ENCODE assay signal across 17 cellular contexts in genomic region chr2:85265304-85265703, GRCh38.
DNase-seq lines count a peak whose midpoint lies in the region; ATAC-seq and TF ChIP-seq lines count a peak whose summit lies in the region.
"Had no signal": no experiment of that assay in that cellular context is flagged by ENCODE, and none has a peak within 500 bp of the region (broad histone marks: within the 10 kb centered on the region; RNA-seq: fewer than 3 reads in every experiment).

No MANE protein-coding gene starts in this region.

- intact Hi-C loops in breast epithelium (cut with DNase I; ENCODE audit: low total_unique reads): no loop called here
- intact Hi-C loops in MCF 10A (cut with micrococcal nuclease): no loop called here
- intact Hi-C loops in left cardiac atrium (cut with DNase I): no loop called here
- intact Hi-C loops in vagina (cut with DNase I): no loop called here

- peak overlapping the region; percentile 17 to 45 for H3K27ac ChIP-seq in breast epithelium
- H3K27ac ChIP-seq in neuronal stem cell (replicated peaks; ENCODE audit: low read length): peak overlapping the region; percentile 15
- peak overlapping the region; percentile 33 for H3K27ac ChIP-seq in vagina

- no TSS peak for BruUV-seq in MCF 10A (replicated peaks; lab: Mats Ljungman, UMichigan)

- H3K36me3 ChIP-seq in breast epithelium (no peaks in the 10 kb centered on the region), neuronal stem cell (replicated peaks in 1 of 2; ENCODE audit: control insufficient read depth in 2 of 2, insufficient read depth in 2 of 2, low read length in 2 of 2) (peaks cover 0 to 3% of the 10 kb centered on the region in 2 donors), vagina (no peaks in the 10 kb centered on the region)

- H3K9me3 ChIP-seq in breast epithelium: no peaks in the 10 kb centered on the region
- no peaks in the 10 kb centered on the region for H3K9me3 ChIP-seq in neuronal stem cell (replicated peaks in 1 of 2; ENCODE audit: control insufficient read depth in 2 of 2, insufficient read depth in 1 of 2, low read depth in 1 of 2, low read length in 2 of 2)
- no peaks in the 10 kb centered on the region for H3K9me3 ChIP-seq in vagina

- H3K27me3 Mint-ChIP-seq in MCF 10A (ENCODE audit: insufficient read depth, unreplicated experiment): no peaks in the 10 kb centered on the region
- H3K27me3 Mint-ChIP-seq: activated CD8-positive, alpha-beta T cell treated with anti-CD3 and anti-CD28 coated beads for 36 hours; stimulated activated naive CD8-positive, alpha-beta T cell treated with anti-CD3 and anti-CD28 coated beads, Interleukin-15, Interleukin-2, amounts not matched to agents 100 ng/mL and 50 ng/mL, for 24 hours had no signal

- peak overlapping the region; percentile 78 for H3K18ac ChIP-seq in neuronal stem cell (ENCODE audit: low read length)

- H3K23ac ChIP-seq in neuronal stem cell (ENCODE audit: low read depth, low read length, poor library complexity): peak overlapping the region; percentile 59

- TF ChIP-seq CTCF in breast epithelium (IDR thresholded peaks at IDR 0.05): no peak
- TF ChIP-seq CTCF in MCF 10A (IDR thresholded peaks at IDR 0.05; ENCODE audit: unreplicated experiment): no peak
- no peak for TF ChIP-seq CTCF in vagina (IDR thresholded peaks at IDR 0.05)

- CTCF ChIA-PET in MCF 10A (lab: Yijun Ruan, JAX): interaction anchor here (0.5 to 12.6 kb wide), 18 partner anchors 8 to 204 kb away, joined by 3 to 175 read pairs (median 3); no protein-coding TSS in a partner anchor

- no peak overlapping the region for H3K9ac ChIP-seq in neuronal stem cell (ENCODE audit: low read depth, low read length, poor library complexity)

- H3K4me2 ChIP-seq in neuronal stem cell (ENCODE audit: insufficient read depth, low read length, poor library complexity, severe bottlenecking): no peak overlapping the region

- TF ChIP-seq POLR2A in breast epithelium (IDR thresholded peaks at IDR 0.05) (no peak), vagina (IDR thresholded peaks at IDR 0.05) (no peak), erythroblast (IDR thresholded peaks at IDR 0.05; ENCODE audit: low read length) (no peak)

- H4K91ac ChIP-seq in neuronal stem cell (ENCODE audit: low read depth, low read length, poor library complexity): no peak overlapping the region

- H3K4me1 ChIP-seq in breast epithelium: no peaks in the 10 kb centered on the region
- peaks cover 10 to 25% of the 10 kb centered on the region in 2 donors for H3K4me1 ChIP-seq in neuronal stem cell (ENCODE audit: control insufficient read depth in 2 of 2, insufficient read depth in 1 of 2, low read depth in 1 of 2, low read length in 2 of 2)
- peaks cover 40% of the 10 kb centered on the region for H3K4me1 ChIP-seq in vagina

- H3K36me3 Mint-ChIP-seq in MCF 10A (ENCODE audit: insufficient read depth, unreplicated experiment): no peaks in the 10 kb centered on the region

- H4K8ac ChIP-seq in neuronal stem cell (ENCODE audit: low read depth, low read length): no peak overlapping the region

- WGBS in neuronal stem cell (ENCODE audit: extremely low coverage in 2 of 2, insufficient read length in 2 of 2, insufficient replicate concordance in 1 of 2), 2 donors: no CpG with 5 or more reads among the region's 7 CpGs

- no peak overlapping the region for H2AFZ ChIP-seq in neuronal stem cell (ENCODE audit: low read length)

- no peak overlapping the region for H2BK12ac ChIP-seq in neuronal stem cell (ENCODE audit: low read length)

- H3K4ac ChIP-seq in neuronal stem cell (ENCODE audit: low read length): no peak overlapping the region

- DNase-seq in breast epithelium (ENCODE audit: low spot score in 2 of 2): no peak
- no peak for DNase-seq in MCF 10A (ENCODE audit: unreplicated experiment)
- peak; percentile 60 for DNase-seq in left cardiac atrium
- no peak for DNase-seq in neuronal stem cell (ENCODE audit: low spot score)
- DNase-seq in vagina (ENCODE audit: extremely low spot score in 2 of 2): no peak
- no peak for DNase-seq in erythroblast (lab: John Stamatoyannopoulos, UW)
- no peak for DNase-seq in GM19238 (ENCODE audit: insufficient read length, low spot score)
- DNase-seq: 8988T; activated CD8-positive, alpha-beta T cell treated with anti-CD3 and anti-CD28 coated beads for 36 hours; DND-41; Kasumi-1; NCI-H1436 treated with DMSO at 0.1 percent for 48 hours; NCI-H446 treated with DMSO at 0.1 percent for 48 hours; nephron progenitor cell had no signal

- H3K4me1 Mint-ChIP-seq in MCF 10A (ENCODE audit: insufficient read depth, unreplicated experiment): no peaks in the 10 kb centered on the region

- H3K4me3 Mint-ChIP-seq in MCF 10A (ENCODE audit: unreplicated experiment): no peak overlapping the region
- H3K4me3 Mint-ChIP-seq: activated CD8-positive, alpha-beta T cell treated with anti-CD3 and anti-CD28 coated beads for 36 hours; nephron progenitor cell; stimulated activated naive CD8-positive, alpha-beta T cell treated with anti-CD3 and anti-CD28 coated beads, Interleukin-15, Interleukin-2, amounts not matched to agents 100 ng/mL and 50 ng/mL, for 24 hours had no signal

- H2AK5ac ChIP-seq in neuronal stem cell (ENCODE audit: low read depth, low read length): no peak overlapping the region

- no peak overlapping the region for H2BK5ac ChIP-seq in neuronal stem cell (ENCODE audit: low read length)

- H3K9me3 Mint-ChIP-seq in MCF 10A (ENCODE audit: unreplicated experiment): no peaks in the 10 kb centered on the region
- H3K9me3 Mint-ChIP-seq: activated CD8-positive, alpha-beta T cell treated with anti-CD3 and anti-CD28 coated beads for 36 hours; nephron progenitor cell; stimulated activated naive CD8-positive, alpha-beta T cell treated with anti-CD3 and anti-CD28 coated beads, Interleukin-15, Interleukin-2, amounts not matched to agents 100 ng/mL and 50 ng/mL, for 24 hours had no signal

- H3K4me3 ChIP-seq in breast epithelium (no peak overlapping the region), neuronal stem cell (ENCODE audit: low read length in 2 of 2) (no peak overlapping the region), vagina (no peak overlapping the region)
- H3K4me3 ChIP-seq: skin epidermis had no signal

- no peak overlapping the region for H2BK15ac ChIP-seq in neuronal stem cell (ENCODE audit: low read length)

- H3K27me3 ChIP-seq in breast epithelium (no peaks in the 10 kb centered on the region), neuronal stem cell (ENCODE audit: control insufficient read depth in 3 of 3, insufficient read depth in 3 of 3, low read depth in 1 of 3, low read length in 3 of 3) (no peaks in the 10 kb centered on the region), vagina (no peaks in the 10 kb centered on the region)

- ATAC-seq in left cardiac atrium: peak; percentile 74 to 86
- no peak for ATAC-seq in HG03439 (IDR thresholded peaks at IDR 0.05; ENCODE audit: unreplicated experiment)
- ATAC-seq: activated CD8-positive, alpha-beta T cell treated with anti-CD3 and anti-CD28 coated beads for 36 hours had no signal

- no peak overlapping the region for H3K14ac ChIP-seq in neuronal stem cell (ENCODE audit: low read length)

- H3K27ac Mint-ChIP-seq in MCF 10A (ENCODE audit: low read depth, unreplicated experiment): no peak overlapping the region
- H3K27ac Mint-ChIP-seq: activated CD8-positive, alpha-beta T cell treated with anti-CD3 and anti-CD28 coated beads for 36 hours; stimulated activated naive CD8-positive, alpha-beta T cell treated with anti-CD3 and anti-CD28 coated beads, Interleukin-15, Interleukin-2, amounts not matched to agents 100 ng/mL and 50 ng/mL, for 24 hours had no signal

- POLR2A ChIA-PET in MCF 10A (lab: Yijun Ruan, JAX): no interaction called here

- no peak overlapping the region for H2BK120ac ChIP-seq in neuronal stem cell (ENCODE audit: low read depth, low read length)

- H3K79me1 ChIP-seq in neuronal stem cell (ENCODE audit: low read depth, low read length): peaks cover 2% of the 10 kb centered on the region
